8 cellular contexts compared by ENCODE assay signal in genomic region chr20:35226775-35227681, GRCh38. TPM values are rescaled to one million over a fixed set of nuclear protein-coding genes. Genes with fewer than 3 reads are reported as not detected.
A peak's percentile ranks its signal among the peaks of the same experiment; 100 is the strongest.
DNase-seq lines count a peak whose midpoint lies in the region; TF ChIP-seq lines count a peak whose summit lies in the region.

No MANE protein-coding gene starts in this region.

- H3K4me3 ChIP-seq in NT2/D1 (ENCODE audit: insufficient read length, low read depth) (peak overlapping the region; percentile 8), osteoblast (ENCODE audit: insufficient read depth, low read length) (peak overlapping the region; percentile 59), urinary bladder (ENCODE audit: low read depth, low read length) (peak overlapping the region; percentile 74)

- H3K9ac ChIP-seq in NT2/D1 (ENCODE audit: insufficient read length, low read depth): no peak overlapping the region

- H4K20me1 ChIP-seq in osteoblast (ENCODE audit: insufficient read depth, low read length): peaks cover 13% of the 10 kb centered on the region

- no peak for TF ChIP-seq CTCF in osteoblast (IDR thresholded peaks at IDR 0.05; ENCODE audit: extremely low read depth, low read depth, low read length)

- H3K27me3 ChIP-seq in NT2/D1 (ENCODE audit: insufficient read depth, insufficient read length): peaks cover 44% of the 10 kb centered on the region
- H3K27me3 ChIP-seq in osteoblast (ENCODE audit: insufficient read depth, low read length): peaks cover 20% of the 10 kb centered on the region

- H3K36me3 ChIP-seq in NT2/D1 (ENCODE audit: insufficient read depth, insufficient read length, low read length) (no peaks in the 10 kb centered on the region), osteoblast (ENCODE audit: insufficient read depth, low read length) (no peaks in the 10 kb centered on the region), urinary bladder (ENCODE audit: insufficient read depth) (no peaks in the 10 kb centered on the region)

- DNase-seq in DMS 273 (lab: John Stamatoyannopoulos, UW; ENCODE audit: unreplicated experiment): peak; percentile 73
- no peak for DNase-seq in DMS 273 treated with DMSO at 0.1 percent for 48 hours (lab: John Stamatoyannopoulos, UW)
- DNase-seq in NT2/D1 (ENCODE audit: low read depth, low spot score): no peak
- peak; percentile 19 for DNase-seq in activated effector memory CD4-positive, alpha-beta T cell treated with Interleukin-2 at 50 U/mL for 16 hours
- DNase-seq in foreskin melanocyte: peak; percentile 11
- peak; percentile 96 for DNase-seq in osteoblast (ENCODE audit: insufficient read length, low spot score, missing footprints)
- no peak for DNase-seq in DMS114 treated with DMSO at 0.1 percent for 48 hours (lab: John Stamatoyannopoulos, UW; ENCODE audit: unreplicated experiment)

- peak overlapping the region; percentile 78 for H3K4me2 ChIP-seq in osteoblast (ENCODE audit: insufficient read depth, low read length)

- H3K4me1 ChIP-seq in NT2/D1 (ENCODE audit: insufficient read depth, insufficient read length) (no peaks in the 10 kb centered on the region), osteoblast (ENCODE audit: insufficient read depth, low read length) (peaks cover 4% of the 10 kb centered on the region), urinary bladder (ENCODE audit: insufficient read depth) (peaks cover 2% of the 10 kb centered on the region)

- H3K9me3 ChIP-seq in NT2/D1 (ENCODE audit: insufficient read depth, low read length) (no peaks in the 10 kb centered on the region), osteoblast (ENCODE audit: low read depth, low read length) (no peaks in the 10 kb centered on the region)

- no peak overlapping the region for H2AFZ ChIP-seq in osteoblast (ENCODE audit: low read length)

- H3K79me2 ChIP-seq in osteoblast (ENCODE audit: insufficient read depth, low read length): no peaks in the 10 kb centered on the region

- WGBS in urinary bladder: 5% methylated on average over 82 of the region's 91 CpGs

- no peak overlapping the region for H3K27ac ChIP-seq in osteoblast (ENCODE audit: low read depth, low read length)
- H3K27ac ChIP-seq in urinary bladder (ENCODE audit: low read depth): no peak overlapping the region

RNA-seq across cellular contexts. Expression of gene MMP24, which starts 0.5 kb away (rescaled TPM):
- total RNA-seq in osteoblast (0.88 and 1.1 TPM in 2 replicates), urinary bladder (1.5 TPM)
- 0.67 TPM for polyA plus RNA-seq in urinary bladder

RNA-seq across cellular contexts. Expression of gene MMP24OS, which starts 50.9 kb away (rescaled TPM):
- 22.1 and 30.9 TPM in 2 replicates for total RNA-seq in osteoblast
- total RNA-seq in urinary bladder: 13.4 TPM
- polyA plus RNA-seq in urinary bladder: 38.0 TPM

RNA-seq across cellular contexts. Expression of gene PROCR, which starts 55.2 kb away (rescaled TPM):
- total RNA-seq in osteoblast: 35.9 and 38.0 TPM in 2 replicates
- total RNA-seq in urinary bladder: 43.0 TPM
- 54.6 TPM for polyA plus RNA-seq in urinary bladder

RNA-seq across cellular contexts. Expression of gene EIF6, which starts 57.5 kb away (rescaled TPM):
- total RNA-seq in osteoblast: 109 and 121 TPM in 2 replicates
- 66.2 TPM for total RNA-seq in urinary bladder
- polyA plus RNA-seq in urinary bladder: 141 TPM

Comparison
In these comparisons a context has a peak if more than half of its experiments do, and no peak if none do; other contexts are left out.
1. DNase-seq: peak in DMS 273 (single experiment), activated effector memory CD4-positive, alpha-beta T cell treated with Interleukin-2 at 50 U/mL for 16 hours (single experiment), foreskin melanocyte (single experiment) and osteoblast (single experiment); none in DMS 273 treated with DMSO at 0.1 percent for 48 hours (single experiment), NT2/D1 (single experiment) and DMS114 treated with DMSO at 0.1 percent for 48 hours (single experiment).
2. H3K4me3 ChIP-seq: peak in every context shown above with its lines; median percentile 74 in urinary bladder; 59 in osteoblast; 8 in NT2/D1.